1 cellular context compared by ENCODE assay signal in genomic region chr4:110631582-110632505, GRCh38.
TF ChIP-seq lines count a peak whose summit lies in the region.

No MANE protein-coding gene starts in this region.

TF ChIP-seq in IMR-90, 13 proteins besides CTCF, POLR2A, EP300 and RAD21:
- TF ChIP-seq SMC3 (IDR thresholded peaks at IDR 0.05; ENCODE audit: low read depth, low read length) = peak; percentile 88
- 0 out of 2 replicates have a peak, but pooled peaks have one; percentile 18 for TF ChIP-seq MAZ (IDR thresholded peaks at IDR 0.05; ENCODE audit: borderline replicate concordance, low read depth, low read length)
- TF ChIP-seq CHD1 (IDR thresholded peaks at IDR 0.05; ENCODE audit: low read depth, low read length) = no peak
